ENCODE assay signal across 1 cellular context in the genomic region with DNA sequence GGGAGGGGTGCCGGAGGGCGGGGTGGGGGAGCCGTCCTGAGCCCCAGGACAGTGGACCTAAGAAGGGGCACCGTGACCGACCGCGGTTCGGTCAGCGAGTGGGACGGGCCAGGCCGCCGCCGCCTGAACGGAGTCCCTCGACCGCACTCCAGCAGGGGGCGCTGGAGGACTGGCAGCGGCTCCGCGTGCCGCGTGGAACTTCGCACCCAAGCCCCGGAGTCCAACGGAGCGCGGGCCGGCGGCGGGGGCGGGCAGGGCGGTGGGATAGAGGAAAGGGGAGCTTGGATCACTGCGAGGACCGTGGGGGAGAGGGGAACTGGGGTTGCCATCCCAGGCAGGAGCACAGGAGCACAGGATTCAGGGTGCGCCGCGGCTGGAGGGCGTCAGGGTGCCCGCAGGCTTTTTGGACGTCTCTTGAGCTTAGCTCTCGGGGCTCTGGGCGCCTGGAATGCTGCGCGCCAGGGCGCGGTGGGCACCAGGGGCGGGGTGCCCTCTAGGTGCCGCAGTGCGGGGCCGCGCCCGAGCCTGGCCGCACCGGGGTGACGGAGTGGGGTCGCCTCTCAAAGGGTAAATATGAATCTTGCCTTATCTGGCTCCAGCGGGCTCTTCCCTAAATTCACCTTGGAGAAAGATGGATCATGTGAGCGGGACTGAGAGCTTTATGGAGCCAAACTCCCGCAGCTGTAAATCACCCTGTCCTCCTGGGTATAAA.
TF ChIP-seq lines count a peak whose summit lies in the region.

No MANE protein-coding gene starts in this region.

TF ChIP-seq in HepG2, 621 proteins besides CTCF, POLR2A, EP300 and RAD21 (continued from another document and continues in another):
- TF ChIP-seq ZNF883 (CRISPR knock-in tag; IDR thresholded peaks at IDR 0.05; ENCODE audit: not compliant biosample characterization) (peak; percentile 77), GABPA (IDR thresholded peaks at IDR 0.05; ENCODE audit: low read depth, low read length) (no peak), GABPA (CRISPR knock-in tag; IDR thresholded peaks at IDR 0.05; ENCODE audit: low read depth) (no peak), MAFG (CRISPR knock-in tag; IDR thresholded peaks at IDR 0.05) (no peak), NRL (CRISPR knock-in tag; IDR thresholded peaks at IDR 0.05; ENCODE audit: borderline replicate concordance) (no peak), TBP (CRISPR knock-in tag; IDR thresholded peaks at IDR 0.05) (no peak), PBX3 (CRISPR knock-in tag; IDR thresholded peaks at IDR 0.05; ENCODE audit: borderline replicate concordance) (no peak), ISX (CRISPR knock-in tag; conservative IDR thresholded peaks at IDR 0.05) (no peak), ZNF576 (CRISPR knock-in tag; IDR thresholded peaks at IDR 0.05) (no peak), FOXP1 (IDR thresholded peaks at IDR 0.05) (no peak), FOXP1 (CRISPR knock-in tag; IDR thresholded peaks at IDR 0.05) (no peak), ZNF510 (CRISPR knock-in tag; IDR thresholded peaks at IDR 0.05; ENCODE audit: low read depth) (no peak), TERF1 (CRISPR knock-in tag; IDR thresholded peaks at IDR 0.05) (no peak), CBX5 (CRISPR knock-in tag; IDR thresholded peaks at IDR 0.05; ENCODE audit: borderline replicate concordance) (peak; percentile 67; the same call in 1 of the 2 replicates), GPN1 (CRISPR knock-in tag; IDR thresholded peaks at IDR 0.05; ENCODE audit: borderline replicate concordance) (no peak), HNRNPUL1 (IDR thresholded peaks at IDR 0.05; ENCODE audit: low read depth, low read length) (no peak), ZSCAN31 (CRISPR knock-in tag; IDR thresholded peaks at IDR 0.05; ENCODE audit: low read depth) (no peak), NFKB2 (CRISPR knock-in tag; IDR thresholded peaks at IDR 0.05; ENCODE audit: borderline replicate concordance) (peak; percentile 60; the same call in 1 of the 2 replicates), CBX2 (IDR thresholded peaks at IDR 0.05; ENCODE audit: low read depth, low read length) (no peak), CBX2 (CRISPR knock-in tag; IDR thresholded peaks at IDR 0.05; ENCODE audit: low read depth) (no peak), PTBP1 (IDR thresholded peaks at IDR 0.05; ENCODE audit: low read depth, low read length, poor library complexity, severe bottlenecking) (no peak), ZNF878 (CRISPR knock-in tag; IDR thresholded peaks at IDR 0.05) (no peak), ZNF572 (CRISPR knock-in tag; IDR thresholded peaks at IDR 0.05) (no peak), BRF2 (CRISPR knock-in tag; IDR thresholded peaks at IDR 0.05) (no peak), ZNF337 (CRISPR knock-in tag; IDR thresholded peaks at IDR 0.05; ENCODE audit: borderline replicate concordance, low read depth) (no peak), ZFAT (CRISPR knock-in tag; conservative IDR thresholded peaks at IDR 0.05) (no peak), SAP130 (CRISPR knock-in tag; IDR thresholded peaks at IDR 0.05; ENCODE audit: low read depth) (no peak), ZNF3 (CRISPR knock-in tag; IDR thresholded peaks at IDR 0.05) (no peak), TEF (CRISPR knock-in tag; IDR thresholded peaks at IDR 0.05) (no peak), NONO (IDR thresholded peaks at IDR 0.05) (no peak), NONO (CRISPR knock-in tag; conservative IDR thresholded peaks at IDR 0.05) (peak; percentile 78), ARID3A (IDR thresholded peaks at IDR 0.05; ENCODE audit: low read depth, low read length) (no peak), ZNF569 (CRISPR knock-in tag; IDR thresholded peaks at IDR 0.05; ENCODE audit: borderline replicate concordance) (no peak), POLR2G (IDR thresholded peaks at IDR 0.05; ENCODE audit: low read depth, low read length) (no peak), EZH2 (conservative IDR thresholded peaks at IDR 0.05; ENCODE audit: low read depth, low read length) (no peak), NR2F1 (CRISPR knock-in tag; IDR thresholded peaks at IDR 0.05) (no peak), LCORL (IDR thresholded peaks at IDR 0.05) (no peak), LCORL (CRISPR knock-in tag; IDR thresholded peaks at IDR 0.05) (peak; percentile 79), BCL6 (CRISPR knock-in tag; IDR thresholded peaks at IDR 0.05) (peak; percentile 49), CC2D1A (CRISPR knock-in tag; IDR thresholded peaks at IDR 0.05) (no peak), KMT2A (CRISPR knock-in tag; IDR thresholded peaks at IDR 0.05) (no peak)
- TF ChIP-seq, protein P1, sequence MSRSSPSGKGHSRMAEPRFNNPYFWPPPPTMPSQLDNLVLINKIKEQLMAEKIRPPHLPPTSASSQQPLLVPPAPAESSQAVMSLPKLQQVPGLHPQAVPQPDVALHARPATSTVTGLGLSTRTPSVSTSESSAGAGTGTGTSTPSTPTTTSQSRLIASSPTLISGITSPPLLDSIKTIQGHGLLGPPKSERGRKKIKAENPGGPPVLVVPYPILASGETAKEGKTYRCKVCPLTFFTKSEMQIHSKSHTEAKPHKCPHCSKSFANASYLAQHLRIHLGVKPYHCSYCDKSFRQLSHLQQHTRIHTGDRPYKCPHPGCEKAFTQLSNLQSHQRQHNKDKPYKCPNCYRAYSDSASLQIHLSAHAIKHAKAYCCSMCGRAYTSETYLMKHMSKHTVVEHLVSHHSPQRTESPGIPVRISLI (CRISPR knock-in tag; IDR thresholded peaks at IDR 0.05; ENCODE audit: borderline replicate concordance), result no peak
- TF ChIP-seq, protein P2, sequence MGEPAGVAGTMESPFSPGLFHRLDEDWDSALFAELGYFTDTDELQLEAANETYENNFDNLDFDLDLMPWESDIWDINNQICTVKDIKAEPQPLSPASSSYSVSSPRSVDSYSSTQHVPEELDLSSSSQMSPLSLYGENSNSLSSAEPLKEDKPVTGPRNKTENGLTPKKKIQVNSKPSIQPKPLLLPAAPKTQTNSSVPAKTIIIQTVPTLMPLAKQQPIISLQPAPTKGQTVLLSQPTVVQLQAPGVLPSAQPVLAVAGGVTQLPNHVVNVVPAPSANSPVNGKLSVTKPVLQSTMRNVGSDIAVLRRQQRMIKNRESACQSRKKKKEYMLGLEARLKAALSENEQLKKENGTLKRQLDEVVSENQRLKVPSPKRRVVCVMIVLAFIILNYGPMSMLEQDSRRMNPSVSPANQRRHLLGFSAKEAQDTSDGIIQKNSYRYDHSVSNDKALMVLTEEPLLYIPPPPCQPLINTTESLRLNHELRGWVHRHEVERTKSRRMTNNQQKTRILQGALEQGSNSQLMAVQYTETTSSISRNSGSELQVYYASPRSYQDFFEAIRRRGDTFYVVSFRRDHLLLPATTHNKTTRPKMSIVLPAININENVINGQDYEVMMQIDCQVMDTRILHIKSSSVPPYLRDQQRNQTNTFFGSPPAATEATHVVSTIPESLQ (CRISPR knock-in tag; conservative IDR thresholded peaks at IDR 0.05), result no peak
- TF ChIP-seq, protein P3, sequence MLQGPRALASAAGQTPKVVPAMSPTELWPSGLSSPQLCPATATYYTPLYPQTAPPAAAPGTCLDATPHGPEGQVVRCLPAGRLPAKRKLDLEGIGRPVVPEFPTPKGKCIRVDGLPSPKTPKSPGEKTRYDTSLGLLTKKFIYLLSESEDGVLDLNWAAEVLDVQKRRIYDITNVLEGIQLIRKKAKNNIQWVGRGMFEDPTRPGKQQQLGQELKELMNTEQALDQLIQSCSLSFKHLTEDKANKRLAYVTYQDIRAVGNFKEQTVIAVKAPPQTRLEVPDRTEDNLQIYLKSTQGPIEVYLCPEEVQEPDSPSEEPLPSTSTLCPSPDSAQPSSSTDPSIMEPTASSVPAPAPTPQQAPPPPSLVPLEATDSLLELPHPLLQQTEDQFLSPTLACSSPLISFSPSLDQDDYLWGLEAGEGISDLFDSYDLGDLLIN (CRISPR knock-in tag; IDR thresholded peaks at IDR 0.05; ENCODE audit: borderline replicate concordance), result no peak
- TF ChIP-seq, protein P4, sequence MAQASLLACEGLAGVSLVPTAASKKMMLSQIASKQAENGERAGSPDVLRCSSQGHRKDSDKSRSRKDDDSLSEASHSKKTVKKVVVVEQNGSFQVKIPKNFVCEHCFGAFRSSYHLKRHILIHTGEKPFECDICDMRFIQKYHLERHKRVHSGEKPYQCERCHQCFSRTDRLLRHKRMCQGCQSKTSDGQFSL (CRISPR knock-in tag; IDR thresholded peaks at IDR 0.05), result no peak
- TF ChIP-seq, protein P5, sequence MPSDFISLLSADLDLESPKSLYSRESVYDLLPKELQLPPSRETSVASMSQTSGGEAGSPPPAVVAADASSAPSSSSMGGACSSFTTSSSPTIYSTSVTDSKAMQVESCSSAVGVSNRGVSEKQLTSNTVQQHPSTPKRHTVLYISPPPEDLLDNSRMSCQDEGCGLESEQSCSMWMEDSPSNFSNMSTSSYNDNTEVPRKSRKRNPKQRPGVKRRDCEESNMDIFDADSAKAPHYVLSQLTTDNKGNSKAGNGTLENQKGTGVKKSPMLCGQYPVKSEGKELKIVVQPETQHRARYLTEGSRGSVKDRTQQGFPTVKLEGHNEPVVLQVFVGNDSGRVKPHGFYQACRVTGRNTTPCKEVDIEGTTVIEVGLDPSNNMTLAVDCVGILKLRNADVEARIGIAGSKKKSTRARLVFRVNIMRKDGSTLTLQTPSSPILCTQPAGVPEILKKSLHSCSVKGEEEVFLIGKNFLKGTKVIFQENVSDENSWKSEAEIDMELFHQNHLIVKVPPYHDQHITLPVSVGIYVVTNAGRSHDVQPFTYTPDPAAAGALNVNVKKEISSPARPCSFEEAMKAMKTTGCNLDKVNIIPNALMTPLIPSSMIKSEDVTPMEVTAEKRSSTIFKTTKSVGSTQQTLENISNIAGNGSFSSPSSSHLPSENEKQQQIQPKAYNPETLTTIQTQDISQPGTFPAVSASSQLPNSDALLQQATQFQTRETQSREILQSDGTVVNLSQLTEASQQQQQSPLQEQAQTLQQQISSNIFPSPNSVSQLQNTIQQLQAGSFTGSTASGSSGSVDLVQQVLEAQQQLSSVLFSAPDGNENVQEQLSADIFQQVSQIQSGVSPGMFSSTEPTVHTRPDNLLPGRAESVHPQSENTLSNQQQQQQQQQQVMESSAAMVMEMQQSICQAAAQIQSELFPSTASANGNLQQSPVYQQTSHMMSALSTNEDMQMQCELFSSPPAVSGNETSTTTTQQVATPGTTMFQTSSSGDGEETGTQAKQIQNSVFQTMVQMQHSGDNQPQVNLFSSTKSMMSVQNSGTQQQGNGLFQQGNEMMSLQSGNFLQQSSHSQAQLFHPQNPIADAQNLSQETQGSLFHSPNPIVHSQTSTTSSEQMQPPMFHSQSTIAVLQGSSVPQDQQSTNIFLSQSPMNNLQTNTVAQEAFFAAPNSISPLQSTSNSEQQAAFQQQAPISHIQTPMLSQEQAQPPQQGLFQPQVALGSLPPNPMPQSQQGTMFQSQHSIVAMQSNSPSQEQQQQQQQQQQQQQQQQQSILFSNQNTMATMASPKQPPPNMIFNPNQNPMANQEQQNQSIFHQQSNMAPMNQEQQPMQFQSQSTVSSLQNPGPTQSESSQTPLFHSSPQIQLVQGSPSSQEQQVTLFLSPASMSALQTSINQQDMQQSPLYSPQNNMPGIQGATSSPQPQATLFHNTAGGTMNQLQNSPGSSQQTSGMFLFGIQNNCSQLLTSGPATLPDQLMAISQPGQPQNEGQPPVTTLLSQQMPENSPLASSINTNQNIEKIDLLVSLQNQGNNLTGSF (CRISPR knock-in tag; IDR thresholded peaks at IDR 0.05), result no peak
